Comparison of ENCODE assay signal across 14 cellular contexts in genomic region chr3:98884675-98885371, GRCh38. TPM values are rescaled to one million over a fixed set of nuclear protein-coding genes. Genes with fewer than 3 reads are reported as not detected.
DNase-seq lines count a peak whose midpoint lies in the region; ATAC-seq, FAIRE-seq and TF ChIP-seq lines count a peak whose summit lies in the region.
"Had no signal": no experiment of that assay in that cellular context is flagged by ENCODE, and none has a peak within 500 bp of the region (broad histone marks: within the 10 kb centered on the region; RNA-seq: fewer than 3 reads in every experiment).

No MANE protein-coding gene starts in this region.

- intact Hi-C loops in activated naive CD4-positive, alpha-beta T cell treated with anti-CD3 and anti-CD28 coated beads for 36 hours (cut with micrococcal nuclease): no loop called here
- intact Hi-C loops in activated CD4-positive, alpha-beta T cell treated with anti-CD3 and anti-CD28 coated beads for 36 hours (cut with DNase I, micrococcal nuclease): no loop called here

- POLR2A ChIA-PET in activated CD4-positive, alpha-beta T cell treated with anti-CD3 and anti-CD28 coated beads for 36 hours (lab: Charles Lee): interaction anchor here (0.6 kb wide), 1 partner anchor 245 kb away, joined by 4 read pairs; no protein-coding TSS in a partner anchor

- dilution Hi-C loops in keratinocyte (cut with MboI; ENCODE audit: extremely low pct_ligation_motif_present, low sequenced_read_pairs): no loop called here

- H3K27me3 ChIP-seq in keratinocyte (ENCODE audit: control insufficient read depth, extremely low read depth, insufficient read depth, low read length) (no peaks in the 10 kb centered on the region), Karpas-422 (ENCODE audit: low read length) (no peaks in the 10 kb centered on the region)

- H3K27ac Mint-ChIP-seq in activated naive CD4-positive, alpha-beta T cell treated with anti-CD3 and anti-CD28 coated beads for 36 hours: no peak overlapping the region
- H3K27ac Mint-ChIP-seq in activated CD4-positive, alpha-beta T cell treated with anti-CD3 and anti-CD28 coated beads for 36 hours: no peak overlapping the region
- H3K27ac Mint-ChIP-seq: activated CD4-positive, alpha-beta memory T cell treated with anti-CD3 and anti-CD28 coated beads, Interleukin-2, amount 10 ng/mL, durations not matched to agents 7 days and 5 days; T-helper 1 cell treated with Interleukin-12 subunit alpha and Interleukin-12 subunit beta and Interleukin-4 antibody, amounts not matched to agents 30 μg/mL and 1 μg/mL, for 36 hours; type B pancreatic cell had no signal

- H3K9me3 Mint-ChIP-seq in activated naive CD4-positive, alpha-beta T cell treated with anti-CD3 and anti-CD28 coated beads for 36 hours: peaks cover 2% of the 10 kb centered on the region
- peaks cover 2% of the 10 kb centered on the region for H3K9me3 Mint-ChIP-seq in activated CD4-positive, alpha-beta T cell treated with anti-CD3 and anti-CD28 coated beads for 36 hours (ENCODE audit: low read depth)
- H3K9me3 Mint-ChIP-seq: T-helper 1 cell treated with Interleukin-12 subunit alpha and Interleukin-12 subunit beta and Interleukin-4 antibody, amounts not matched to agents 30 μg/mL and 1 μg/mL, for 36 hours; type B pancreatic cell had no signal

- no peak overlapping the region for H3K4me3 ChIP-seq in keratinocyte (ENCODE audit: control insufficient read depth in 2 of 3, extremely low read depth in 1 of 3, insufficient read depth in 2 of 3, low read depth in 1 of 3, low read length in 3 of 3)
- H3K4me3 ChIP-seq in Karpas-422 (ENCODE audit: low read length): no peak overlapping the region
- H3K4me3 ChIP-seq: skin epidermis had no signal

- H3K4me2 ChIP-seq in keratinocyte (ENCODE audit: control insufficient read depth, extremely low read depth, insufficient read depth, low read depth, low read length) (peak overlapping the region; percentile 17), Karpas-422 (ENCODE audit: low read depth, low read length, poor library complexity, severe bottlenecking) (no peak overlapping the region)

- H3K36me3 ChIP-seq in keratinocyte (ENCODE audit: control insufficient read depth in 2 of 2, extremely low read depth in 1 of 2, insufficient read depth in 2 of 2, low read length in 2 of 2) (peaks cover 3 to 30% of the 10 kb centered on the region in 2 experiments), Karpas-422 (ENCODE audit: insufficient read depth, low read length) (no peaks in the 10 kb centered on the region)

- H3K9ac ChIP-seq in keratinocyte (ENCODE audit: control insufficient read depth, extremely low read depth, insufficient read depth, low read length) (no peak overlapping the region), Karpas-422 (ENCODE audit: low read length) (no peak overlapping the region)

- no peak for ATAC-seq in activated CD4-positive, alpha-beta T cell treated with anti-CD3 and anti-CD28 coated beads for 36 hours

- no peaks in the 10 kb centered on the region for H3K4me1 Mint-ChIP-seq in activated naive CD4-positive, alpha-beta T cell treated with anti-CD3 and anti-CD28 coated beads for 36 hours (ENCODE audit: low read depth)
- no peaks in the 10 kb centered on the region for H3K4me1 Mint-ChIP-seq in activated CD4-positive, alpha-beta T cell treated with anti-CD3 and anti-CD28 coated beads for 36 hours
- H3K4me1 Mint-ChIP-seq: activated CD4-positive, alpha-beta memory T cell treated with anti-CD3 and anti-CD28 coated beads, Interleukin-2, amount 10 ng/mL, durations not matched to agents 7 days and 5 days had no signal

- H3K9me3 ChIP-seq in keratinocyte (ENCODE audit: control insufficient read depth, low read depth, low read length) (no peaks in the 10 kb centered on the region), Karpas-422 (ENCODE audit: low read length) (no peaks in the 10 kb centered on the region)

- H3K27me3 Mint-ChIP-seq in activated naive CD4-positive, alpha-beta T cell treated with anti-CD3 and anti-CD28 coated beads for 36 hours (ENCODE audit: low read depth): no peaks in the 10 kb centered on the region
- no peaks in the 10 kb centered on the region for H3K27me3 Mint-ChIP-seq in activated CD4-positive, alpha-beta T cell treated with anti-CD3 and anti-CD28 coated beads for 36 hours
- H3K27me3 Mint-ChIP-seq: type B pancreatic cell had no signal

- peaks cover 50% of the 10 kb centered on the region for H3K4me1 ChIP-seq in keratinocyte (ENCODE audit: control insufficient read depth, extremely low read depth, insufficient read depth, low read length)
- no peaks in the 10 kb centered on the region for H3K4me1 ChIP-seq in Karpas-422 (ENCODE audit: low read length)

- H3K27ac ChIP-seq in keratinocyte (ENCODE audit: control insufficient read depth, insufficient read depth, low read length) (peak overlapping the region; percentile 18), Karpas-422 (ENCODE audit: low read length) (no peak overlapping the region)
- H3K27ac ChIP-seq: skin epidermis had no signal

- H3K4me3 Mint-ChIP-seq in activated naive CD4-positive, alpha-beta T cell treated with anti-CD3 and anti-CD28 coated beads for 36 hours: no peak overlapping the region
- H3K4me3 Mint-ChIP-seq in activated CD4-positive, alpha-beta T cell treated with anti-CD3 and anti-CD28 coated beads for 36 hours: no peak overlapping the region
- H3K4me3 Mint-ChIP-seq: activated CD4-positive, alpha-beta memory T cell treated with anti-CD3 and anti-CD28 coated beads, Interleukin-2, amount 10 ng/mL, durations not matched to agents 7 days and 5 days; T-helper 1 cell treated with Interleukin-12 subunit alpha and Interleukin-12 subunit beta and Interleukin-4 antibody, amounts not matched to agents 30 μg/mL and 1 μg/mL, for 36 hours; type B pancreatic cell had no signal

- peaks cover 36% of the 10 kb centered on the region for H4K20me1 ChIP-seq in keratinocyte (ENCODE audit: control insufficient read depth, extremely low read depth, insufficient read depth, low read length)
- H4K20me1 ChIP-seq in Karpas-422 (ENCODE audit: insufficient read depth, low read depth, low read length): no peaks in the 10 kb centered on the region

- DNase-seq in AG08395 (ENCODE audit: low spot score) (peak; percentile 56), LHCN-M2 (ENCODE audit: low read depth) (peak; percentile 56), dermis blood vessel endothelial cell (peak; percentile 48), keratinocyte (ENCODE audit: low read depth, low spot score) (no peak), Karpas-422 (no peak), COR-L47 (lab: John Stamatoyannopoulos, UW) (no peak)
- DNase-seq in activated naive CD4-positive, alpha-beta T cell treated with anti-CD3 and anti-CD28 coated beads for 36 hours: no peak
- DNase-seq in activated CD4-positive, alpha-beta T cell treated with anti-CD3 and anti-CD28 coated beads for 36 hours: no peak
- DNase-seq: activated CD4-positive, alpha-beta memory T cell treated with anti-CD3 and anti-CD28 coated beads, Interleukin-2, amount 10 ng/mL, durations not matched to agents 7 days and 5 days; activated naive CD4-positive, alpha-beta T cell; NCI-H1694 had no signal

- CTCF ChIA-PET in activated naive CD4-positive, alpha-beta T cell treated with anti-CD3 and anti-CD28 coated beads for 36 hours (lab: Charles Lee): interaction anchor here (0.6 kb wide), 1 partner anchor 285 kb away, joined by 3 read pairs; no protein-coding TSS in a partner anchor
- CTCF ChIA-PET in activated CD4-positive, alpha-beta T cell treated with anti-CD3 and anti-CD28 coated beads for 36 hours (lab: Charles Lee): interaction anchor here (0.6 to 0.9 kb wide), 2 partner anchors 9 to 42 kb away, joined by 3 read pairs; no protein-coding TSS in a partner anchor

- H3K79me2 ChIP-seq in keratinocyte (ENCODE audit: control insufficient read depth, insufficient read depth, low read length): peaks cover 100% of the 10 kb centered on the region
- no peaks in the 10 kb centered on the region for H3K79me2 ChIP-seq in Karpas-422 (ENCODE audit: low read length)

- peaks cover 2% of the 10 kb centered on the region for H3K36me3 Mint-ChIP-seq in activated naive CD4-positive, alpha-beta T cell treated with anti-CD3 and anti-CD28 coated beads for 36 hours (ENCODE audit: low read depth)
- no peaks in the 10 kb centered on the region for H3K36me3 Mint-ChIP-seq in activated CD4-positive, alpha-beta T cell treated with anti-CD3 and anti-CD28 coated beads for 36 hours (ENCODE audit: low read depth)

- no peaks in the 10 kb centered on the region for H3K9me1 ChIP-seq in keratinocyte (ENCODE audit: control insufficient read depth, extremely low read depth, insufficient read depth, low read length)

- no peaks in the 10 kb centered on the region for H3K9me2 ChIP-seq in Karpas-422 (replicated peaks; ENCODE audit: insufficient read depth, low read length)

- peak; percentile 56 for FAIRE-seq in keratinocyte (lab: Jason Lieb, UNC)

- TF ChIP-seq CTCF in keratinocyte (optimal IDR thresholded peaks at IDR 0.05 in 1 of 3, IDR thresholded peaks at IDR 0.05 in 1 of 3, conservative IDR thresholded peaks at IDR 0.05 in 1 of 3; ENCODE audit: extremely low read depth in 1 of 3, insufficient read depth in 2 of 3, low read length in 3 of 3): no peak

- H2AFZ ChIP-seq in keratinocyte (ENCODE audit: control insufficient read depth, low read length) (no peak overlapping the region), Karpas-422 (ENCODE audit: low read length) (no peak overlapping the region)

RNA-seq across cellular contexts. Expression of gene DCBLD2, which starts 16.7 kb away (rescaled TPM):
- total RNA-seq in LHCN-M2 (2014; rRNA removed): 628 and 664 TPM in 2 replicates
- polyA plus RNA-seq in LHCN-M2 (2012): 120 TPM
- 19.6 and 23.4 TPM in 2 replicates for total RNA-seq in dermis blood vessel endothelial cell
- 226 to 552 TPM (median 465 TPM) in 3 replicates for polyA plus RNA-seq in keratinocyte
- 43.5 TPM for polyA plus RNA-seq in keratinocyte (2011; ENCODE audit: low read depth)
- polyA plus RNA-seq in keratinocyte (2011; cell fraction: cytosol; rRNA removed): 139 and 276 TPM in 2 replicates
- 427 and 537 TPM in 2 replicates for polyA plus RNA-seq in keratinocyte (2011; cell fraction: nucleus; rRNA removed)
- 47.0 and 314 TPM in 2 replicates for polyA plus RNA-seq in keratinocyte (2012; ENCODE audit: low replicate concordance)
- polyA minus RNA-seq in keratinocyte: 309 to 761 TPM (median 397 TPM) in 3 replicates
- 419 TPM for polyA minus RNA-seq in keratinocyte (2011; cell fraction: cytosol; rRNA and poly(A)+ RNA removed)
- polyA minus RNA-seq in keratinocyte (2011; cell fraction: nucleus; rRNA and poly(A)+ RNA removed): 805 and 1,429 TPM in 2 replicates
- 0.18 and 0.22 TPM in 2 replicates for total RNA-seq in Karpas-422 (2014; rRNA removed; shearing (Covaris generic); ENCODE audit: low replicate concordance)
- total RNA-seq in activated naive CD4-positive, alpha-beta T cell treated with anti-CD3 and anti-CD28 coated beads for 36 hours: 1 to 10 TPM; 1.3 to 2.1 TPM
- 1 to 10 TPM; 1.9 to 2.5 TPM for total RNA-seq in activated CD4-positive, alpha-beta T cell treated with anti-CD3 and anti-CD28 coated beads for 36 hours

Comparison
In these comparisons a context has a peak if more than half of its experiments do, and no peak if none do; other contexts are left out.
1. DNase-seq: peak in AG08395 (single experiment), LHCN-M2 (single experiment) and dermis blood vessel endothelial cell (single experiment); none in keratinocyte (single experiment), Karpas-422 (single experiment), activated naive CD4-positive, alpha-beta T cell treated with anti-CD3 and anti-CD28 coated beads for 36 hours (single experiment), activated CD4-positive, alpha-beta T cell treated with anti-CD3 and anti-CD28 coated beads for 36 hours (single experiment) and COR-L47 (single experiment).
2. RNA of gene DCBLD2, which starts 16.7 kb away (total RNA-seq): 628 to 664 TPM in LHCN-M2; 19.6 to 23.4 TPM in dermis blood vessel endothelial cell, 1.9 to 2.5 TPM in activated CD4-positive, alpha-beta T cell treated with anti-CD3 and anti-CD28 coated beads for 36 hours, 1.3 to 2.1 TPM in activated naive CD4-positive, alpha-beta T cell treated with anti-CD3 and anti-CD28 coated beads for 36 hours and 0.18 to 0.22 TPM in Karpas-422; every median in the first group is over 10 times any median in the second.